ENCODE assay signal across 1 cellular context in genomic region chr16:9597967-9598730, GRCh38.
TF ChIP-seq lines count a peak whose summit lies in the region.

No MANE protein-coding gene starts in this region.

TF ChIP-seq in K562, 482 proteins besides CTCF, POLR2A, EP300 and RAD21 (continued from another document and continues in another):
- TF ChIP-seq THAP12 (CRISPR knock-in tag; IDR thresholded peaks at IDR 0.05) (no peak), ZNF12 (CRISPR knock-in tag; IDR thresholded peaks at IDR 0.05) (no peak), MLLT1 (IDR thresholded peaks at IDR 0.05) (0 out of 4 replicates have a peak, but pooled peaks of 1 of the 2 experiments have one; percentile 10), PHF8 (IDR thresholded peaks at IDR 0.05; ENCODE audit: borderline replicate concordance, low read length) (no peak), ZNF445 (CRISPR knock-in tag; IDR thresholded peaks at IDR 0.05; ENCODE audit: low read depth) (no peak), HDAC1 (IDR thresholded peaks at IDR 0.05) (no peak), KDM5B (IDR thresholded peaks at IDR 0.05; ENCODE audit: insufficient replicate concordance, low read depth, low read length) (no peak), ZNF395 (CRISPR knock-in tag; IDR thresholded peaks at IDR 0.05) (peak; percentile 90), MXI1 (IDR thresholded peaks at IDR 0.05; ENCODE audit: low read depth, low read length) (no peak), C11orf30 (IDR thresholded peaks at IDR 0.05; ENCODE audit: low read depth) (no peak), CLOCK (CRISPR knock-in tag; IDR thresholded peaks at IDR 0.05; ENCODE audit: borderline replicate concordance) (no peak), ZNF699 (CRISPR knock-in tag; IDR thresholded peaks at IDR 0.05; ENCODE audit: insufficient replicate concordance) (no peak), TGIF2 (CRISPR knock-in tag; IDR thresholded peaks at IDR 0.05) (no peak), RUNX1 (IDR thresholded peaks at IDR 0.05; ENCODE audit: low read depth) (no peak), NONO (IDR thresholded peaks at IDR 0.05; ENCODE audit: low read depth in 2 of 2, low read length in 1 of 2) (no peak), SIRT6 (IDR thresholded peaks at IDR 0.05; ENCODE audit: low read depth, low read length) (no peak), CHD1 (IDR thresholded peaks at IDR 0.05; ENCODE audit: low read length) (no peak), NR2F6 (CRISPR knock-in tag; IDR thresholded peaks at IDR 0.05) (no peak), PREB (CRISPR knock-in tag; IDR thresholded peaks at IDR 0.05) (no peak), ZKSCAN8 (CRISPR knock-in tag; IDR thresholded peaks at IDR 0.05) (peak; percentile 3; the same call in 1 of the 2 replicates), SP1 (CRISPR knock-in tag; IDR thresholded peaks at IDR 0.05) (no peak), LCOR (CRISPR knock-in tag; IDR thresholded peaks at IDR 0.05) (no peak), CC2D1A (IDR thresholded peaks at IDR 0.05) (peak; percentile 69; the same call in 1 of the 2 replicates), STAT5A (IDR thresholded peaks at IDR 0.05; ENCODE audit: borderline replicate concordance, low read length) (peak; percentile 78; the same call in 1 of the 2 replicates), E2F3 (CRISPR knock-in tag; IDR thresholded peaks at IDR 0.05) (no peak), NELFE (IDR thresholded peaks at IDR 0.05; ENCODE audit: insufficient read depth, insufficient read length) (no peak), NR1H2 (CRISPR knock-in tag; IDR thresholded peaks at IDR 0.05) (no peak), CGGBP1 (CRISPR knock-in tag; IDR thresholded peaks at IDR 0.05) (no peak), E2F6 (IDR thresholded peaks at IDR 0.05; ENCODE audit: borderline replicate concordance in 1 of 2, extremely low read depth in 1 of 2, insufficient read depth in 1 of 2, insufficient read length in 1 of 2, low read depth in 1 of 2, low read length in 1 of 2, poor library complexity in 1 of 2, severe bottlenecking in 1 of 2) (peak in 1 of 2 experiments; percentile 24), ZNF785 (CRISPR knock-in tag; IDR thresholded peaks at IDR 0.05) (no peak), TFAM (CRISPR knock-in tag; conservative IDR thresholded peaks at IDR 0.05) (no peak), PML (IDR thresholded peaks at IDR 0.05; ENCODE audit: low read length) (peak; percentile 88), RBFOX2 (IDR thresholded peaks at IDR 0.05; ENCODE audit: low read depth, low read length) (peak; percentile 58), MITF (IDR thresholded peaks at IDR 0.05) (no peak), ZNF232 (CRISPR knock-in tag; IDR thresholded peaks at IDR 0.05) (no peak), PTBP1 (IDR thresholded peaks at IDR 0.05; ENCODE audit: low read depth, low read length) (no peak), DLX4 (CRISPR knock-in tag; IDR thresholded peaks at IDR 0.05) (no peak)
